In genomic region chr3:134404366-134404885, GRCh38 we compare ENCODE assay signal across 22 cellular contexts. TPM values are rescaled to one million over a fixed set of nuclear protein-coding genes. Genes with fewer than 3 reads are reported as not detected.
"Had no signal": no experiment of that assay in that cellular context is flagged by ENCODE, and none has a peak within 500 bp of the region (broad histone marks: within the 10 kb centered on the region; RNA-seq: fewer than 3 reads in every experiment).

No MANE protein-coding gene starts in this region.

- ATAC-seq: gastroesophageal sphincter, left colon, left ventricle myocardium superior, natural killer cell, upper lobe of right lung had no signal

- H3K9me3 Mint-ChIP-seq: natural killer cell had no signal

- H3K4me3 Mint-ChIP-seq: natural killer cell had no signal

- H3K36me3 Mint-ChIP-seq: natural killer cell had no signal

- H3K4me2 ChIP-seq: hepatocyte, neural progenitor cell had no signal

- H2AFZ ChIP-seq: hepatocyte, neural progenitor cell had no signal

- H3K4me3 ChIP-seq: colonic mucosa, esophagus squamous epithelium, gastroesophageal sphincter, hepatocyte, lung, neural progenitor cell, ovary, right atrium auricular region, sigmoid colon, upper lobe of right lung, vagina had no signal

- H3K4me1 ChIP-seq: colonic mucosa had no signal

- H3K9me3 ChIP-seq: colonic mucosa, ovary, sigmoid colon, upper lobe of right lung, vagina had no signal

- DNase-seq: colonic mucosa; dermis blood vessel endothelial cell; esophagus squamous epithelium; foreskin fibroblast; head of caudate nucleus; left colon; left ventricle myocardium superior; mesenchymal stem cell; natural killer cell; nucleus accumbens; ovary; sigmoid colon; small intestine; stimulated activated CD4-positive, alpha-beta T cell treated with anti-CD3 and anti-CD28 coated beads, Interleukin-12 subunit alpha, Interleukin-12 subunit beta, amount 100 ng/mL, for 4 hours; stimulated activated naive CD4-positive, alpha-beta T cell; upper lobe of right lung had no signal

- H3K4me1 Mint-ChIP-seq: natural killer cell had no signal

- H3K36me3 ChIP-seq: colonic mucosa, esophagus squamous epithelium, gastroesophageal sphincter, neural progenitor cell, ovary, right atrium auricular region, sigmoid colon, upper lobe of right lung, vagina had no signal

- H3K27ac ChIP-seq: colonic mucosa, esophagus squamous epithelium, gastroesophageal sphincter, hepatocyte, neural progenitor cell, ovary, right atrium auricular region, sigmoid colon, upper lobe of right lung, vagina had no signal

- H3K27ac Mint-ChIP-seq: natural killer cell, neural progenitor cell had no signal

- H3K27me3 ChIP-seq: ovary, right atrium auricular region, upper lobe of right lung, vagina had no signal

- H3K9ac ChIP-seq: neural progenitor cell had no signal

- H3K79me2 ChIP-seq: hepatocyte had no signal

RNA-seq across cellular contexts. Expression of gene AMOTL2, which starts 30.2 kb away (rescaled TPM):
- total RNA-seq: natural killer cell had no signal
